Comparison of ENCODE assay signal across 13 cellular contexts in the genomic region with DNA sequence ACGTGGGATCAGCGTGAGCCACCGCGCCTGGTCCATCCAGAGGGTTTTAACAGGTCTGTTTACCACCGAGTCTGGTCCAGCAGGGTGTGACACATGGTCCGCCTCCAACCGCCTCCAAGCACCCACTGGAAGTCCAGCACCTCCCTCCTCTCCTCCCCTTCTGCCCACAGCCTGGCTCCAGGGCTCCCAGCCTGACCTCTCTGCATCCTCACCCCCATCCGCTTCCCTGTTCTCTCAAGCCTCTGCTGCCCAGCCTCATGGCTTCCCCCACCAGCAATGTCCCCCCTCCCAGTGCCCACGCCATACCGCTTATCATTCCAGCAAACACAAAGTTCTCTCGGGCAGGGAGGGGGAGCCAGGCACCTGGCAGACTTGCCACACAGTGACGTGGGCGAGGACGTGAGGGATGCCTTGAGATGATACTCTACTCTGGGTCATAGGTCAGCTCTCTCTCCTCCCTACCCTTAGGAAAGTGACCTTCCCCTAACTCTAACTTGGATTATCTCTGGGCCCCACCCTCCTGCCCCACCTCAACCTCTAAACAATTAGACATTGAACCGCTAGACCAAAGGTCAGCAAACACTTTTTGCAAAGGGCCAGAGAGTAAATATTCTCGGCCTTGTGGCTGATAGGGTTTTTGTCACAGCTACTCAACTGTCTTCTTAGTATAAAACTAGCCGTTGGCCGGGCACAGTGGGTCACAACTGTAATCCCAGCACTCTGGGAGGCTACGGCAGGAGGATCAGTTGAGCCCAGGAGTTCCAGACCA. TPM values are rescaled to one million over a fixed set of nuclear protein-coding genes. Genes with fewer than 3 reads are reported as not detected.
DNase-seq lines count a peak whose midpoint lies in the region; ATAC-seq and TF ChIP-seq lines count a peak whose summit lies in the region.
"Had no signal": no experiment of that assay in that cellular context is flagged by ENCODE, and none has a peak within 500 bp of the region (broad histone marks: within the 10 kb centered on the region; RNA-seq: fewer than 3 reads in every experiment).

No MANE protein-coding gene starts in this region.

- peak overlapping the region in 1 of 12 donors; percentile 5 for H3K4me3 ChIP-seq in heart left ventricle
- no peak overlapping the region for H3K4me3 ChIP-seq in ovary

- H3K36me3 ChIP-seq in heart left ventricle = peaks cover 0 to 26% (median 25%) of the 10 kb centered on the region in 9 donors
- H3K36me3 ChIP-seq in ovary = no peaks in the 10 kb centered on the region

- no peak for TF ChIP-seq CTCF in VCaP (conservative IDR thresholded peaks at IDR 0.05)
- TF ChIP-seq CTCF in heart left ventricle (IDR thresholded peaks at IDR 0.05) = no peak
- no peak for TF ChIP-seq CTCF in ovary (IDR thresholded peaks at IDR 0.05)

- no peak for TF ChIP-seq EP300 in ovary (IDR thresholded peaks at IDR 0.05)

- peak; percentile 64 to 89 (median 81) for DNase-seq in heart left ventricle
- peak in 4 of 5 donors; percentile 56 to 79 (median 71) for DNase-seq in ovary
- DNase-seq in DMS79 (lab: John Stamatoyannopoulos, UW) = no peak
- no peak for DNase-seq in activated CD8-positive, alpha-beta memory T cell treated with anti-CD3 and anti-CD28 coated beads for 24 hours
- DNase-seq: activated effector memory CD4-positive, alpha-beta T cell treated with anti-CD3 and anti-CD28 coated beads, Interleukin-2, amount 50 U/mL, for 16 hours; H7; immature natural killer cell; NCI-H1105 treated with DMSO at 0.1 percent for 48 hours; WERI-Rb-1 had no signal

- peaks cover 26 to 99% (median 88%) of the 10 kb centered on the region in 12 donors for H3K4me1 ChIP-seq in heart left ventricle
- peaks cover 74% of the 10 kb centered on the region for H3K4me1 ChIP-seq in ovary (ENCODE audit: insufficient read depth)

- WGBS in heart left ventricle, 4 donors = 34 to 50% (median 41%) methylated on average over 19 of the region's 19 CpGs
- WGBS in ovary, 3 donors = 54 to 69% (median 65%) methylated on average over 19 of the region's 19 CpGs

- no peaks in the 10 kb centered on the region for H3K27me3 ChIP-seq in heart left ventricle
- no peaks in the 10 kb centered on the region for H3K27me3 ChIP-seq in ovary

- H3K27ac ChIP-seq in VCaP = peak overlapping the region; percentile 40
- peak overlapping the region; percentile 83 to 99 (median 95) for H3K27ac ChIP-seq in heart left ventricle
- peak overlapping the region; percentile 49 to 86 for H3K27ac ChIP-seq in ovary
- H3K27ac ChIP-seq: WERI-Rb-1 had no signal

- no peaks in the 10 kb centered on the region for H3K9me3 ChIP-seq in heart left ventricle
- H3K9me3 ChIP-seq in ovary = no peaks in the 10 kb centered on the region

- ATAC-seq in heart left ventricle (peak; percentile 39 to 80 (median 64)), GM18861 (IDR thresholded peaks at IDR 0.05; ENCODE audit: unreplicated experiment) (no peak), GM18517 (IDR thresholded peaks at IDR 0.05; ENCODE audit: unreplicated experiment) (no peak)

- intact Hi-C loops in heart left ventricle (cut with DNase I) (no loop called here), ovary (cut with DNase I) (no loop called here)

- TF ChIP-seq POLR2A in heart left ventricle (IDR thresholded peaks at IDR 0.05) (no peak), ovary (IDR thresholded peaks at IDR 0.05) (no peak)

RNA-seq across cellular contexts. Expression of a gene that starts 23.1 kb away (rescaled TPM):
- 100 to 1,000 TPM in 1 of 9 donors, 10 to 100 TPM in 8; 21.8 to 103 (median 37.5) TPM for total RNA-seq in heart left ventricle
- polyA plus RNA-seq in heart left ventricle = 10 to 100 TPM; 18.6 to 65.3 TPM
- 100 to 1,000 TPM in 5 of 7 donors, 10 to 100 TPM in 2; 82.4 to 171 (median 120) TPM for total RNA-seq in ovary
- polyA plus RNA-seq in ovary = 100 to 1,000 TPM in 1 of 2 donors, 10 to 100 TPM in 1; 59.0 to 106 TPM

RNA-seq across cellular contexts. Expression of a gene that starts 27.0 kb away (rescaled TPM):
- total RNA-seq in heart left ventricle (not detected), ovary (under 1 TPM in 1 of 7 donors, not detected in 6; 0.25 TPM)
- polyA plus RNA-seq in heart left ventricle (not detected), ovary (not detected)
- total RNA-seq: H7, skeletal muscle tissue had no signal
- polyA plus RNA-seq: immature natural killer cell had no signal

Comparison
In these comparisons a context has a peak if more than half of its experiments do, and no peak if none do; other contexts are left out.
1. H3K27ac ChIP-seq: peak in every context shown above with its lines; median percentile 95 in heart left ventricle; 68 in ovary; 40 in VCaP.
2. ATAC-seq: peak in heart left ventricle (4 of 4); none in GM18861 (single experiment) and GM18517 (single experiment).
3. DNase-seq: peak in heart left ventricle (5 of 5) and ovary (4 of 5); none in DMS79 (single experiment) and activated CD8-positive, alpha-beta memory T cell treated with anti-CD3 and anti-CD28 coated beads for 24 hours (single experiment).